10 cellular contexts compared by ENCODE assay signal in the genomic region with DNA sequence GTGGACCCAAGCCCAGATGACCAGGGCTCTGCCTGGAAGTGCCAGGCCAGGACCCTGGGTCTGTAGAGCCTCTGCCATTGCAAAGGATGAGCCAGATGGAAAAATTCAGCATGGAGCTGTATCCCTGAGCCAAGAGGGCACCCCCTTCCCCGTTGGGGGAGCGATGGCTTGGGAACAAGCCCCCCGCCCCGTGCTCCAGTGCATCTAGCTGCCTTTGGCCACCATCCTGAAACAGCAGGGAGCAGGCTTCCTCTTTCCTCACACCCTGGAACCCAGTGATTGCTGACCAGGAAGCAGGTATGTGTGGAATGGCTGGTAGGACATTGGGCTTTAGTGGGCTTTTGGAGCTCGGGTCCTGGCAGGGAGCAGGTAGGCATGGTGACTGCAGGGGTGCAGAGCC. TPM values are rescaled to one million over a fixed set of nuclear protein-coding genes. Genes with fewer than 3 reads are reported as not detected.
"Had no signal": no experiment of that assay in that cellular context is flagged by ENCODE, and none has a peak within 500 bp of the region (broad histone marks: within the 10 kb centered on the region; RNA-seq: fewer than 3 reads in every experiment).

No MANE protein-coding gene starts in this region.

- H3K36me3 ChIP-seq: HAP-1 had no signal

- H3K4me2 ChIP-seq: GM23338 had no signal

- H3K27ac ChIP-seq: HL-60 had no signal

- H3K9me3 ChIP-seq: HAP-1 had no signal

- H3K4me3 ChIP-seq: GM23338, HAP-1 had no signal

- H3K4me1 ChIP-seq: HAP-1 had no signal

- H2AFZ ChIP-seq: GM23338 had no signal

- FAIRE-seq: HepG2 had no signal

- DNase-seq: H7, HFFc6 had no signal

- ATAC-seq: GM23338, HCT116, HepG2 had no signal

RNA-seq across cellular contexts. Expression of a gene that starts 2.2 kb away (rescaled TPM):
- total RNA-seq: GM23338, H4, H7, HepG2, HFFc6, HT1080 had no signal
- polyA plus RNA-seq: GM23338, HepG2, IgD-negative memory B cell had no signal

RNA-seq across cellular contexts. Expression of a gene that starts 54.9 kb away (rescaled TPM):
- total RNA-seq: HT1080 had no signal
- polyA plus RNA-seq: IgD-negative memory B cell had no signal
